26 cellular contexts compared by ENCODE assay signal in genomic region chr9:126109575-126109974, GRCh38.
"Had no signal": no experiment of that assay in that cellular context is flagged by ENCODE, and none has a peak within 500 bp of the region (broad histone marks: within the 10 kb centered on the region; RNA-seq: fewer than 3 reads in every experiment).

No MANE protein-coding gene starts in this region.

- H3K4me1 Mint-ChIP-seq: mesothelial cell of epicardium; naive B cell; nephron; neural crest cell; stimulated activated effector memory CD8-positive, alpha-beta T cell treated with anti-CD3 and anti-CD28 coated beads, Interleukin-12 subunit alpha, Interleukin-12 subunit beta, amount 100 ng/mL, for 72 hours had no signal

- H3K4me1 ChIP-seq: left lung, lower lobe of right lung, pancreas, suprapubic skin, tibial artery, uterus had no signal

- ATAC-seq: left colon; left lung; lower lobe of right lung; pancreas; right cardiac atrium; sciatic nerve; stimulated activated effector memory CD8-positive, alpha-beta T cell treated with anti-CD3 and anti-CD28 coated beads, Interleukin-12 subunit alpha, Interleukin-12 subunit beta, amount 100 ng/mL, for 72 hours had no signal

- H3K27ac ChIP-seq: left lung, lower lobe of right lung, pancreas, suprapubic skin, thoracic aorta, tibial artery, uterus had no signal

- H3K36me3 Mint-ChIP-seq: mesothelial cell of epicardium; stimulated activated effector memory CD8-positive, alpha-beta T cell treated with anti-CD3 and anti-CD28 coated beads, Interleukin-12 subunit alpha, Interleukin-12 subunit beta, amount 100 ng/mL, for 72 hours had no signal

- DNase-seq: head of caudate nucleus; hippocampal formation; left colon; left lung; lower lobe of right lung; mammary epithelial cell; mesenchymal stem cell; naive B cell; nucleus accumbens; right cardiac atrium; small intestine; stimulated activated CD4-positive, alpha-beta T cell treated with anti-CD3 and anti-CD28 coated beads, Interleukin-4, amount 100 ng/mL, for 24 hours; stimulated activated naive CD4-positive, alpha-beta T cell; trophoblast cell; uterus had no signal

- H3K27me3 ChIP-seq: pancreas, uterus had no signal

- H3K9me3 Mint-ChIP-seq: mesothelial cell of epicardium; nephron; neural crest cell; stimulated activated effector memory CD8-positive, alpha-beta T cell treated with anti-CD3 and anti-CD28 coated beads, Interleukin-12 subunit alpha, Interleukin-12 subunit beta, amount 100 ng/mL, for 72 hours; stimulated activated naive CD8-positive, alpha-beta T cell treated with anti-CD3 and anti-CD28 coated beads, Interleukin-15, Interleukin-2, amounts not matched to agents 100 ng/mL and 50 ng/mL, for 24 hours had no signal

- H3K27ac Mint-ChIP-seq: mesothelial cell of epicardium; naive B cell; nephron; stimulated activated effector memory CD8-positive, alpha-beta T cell treated with anti-CD3 and anti-CD28 coated beads, Interleukin-12 subunit alpha, Interleukin-12 subunit beta, amount 100 ng/mL, for 72 hours; stimulated activated naive CD8-positive, alpha-beta T cell treated with anti-CD3 and anti-CD28 coated beads, Interleukin-15, Interleukin-2, amounts not matched to agents 100 ng/mL and 50 ng/mL, for 24 hours had no signal

- H3K9me3 ChIP-seq: left lung, lower lobe of right lung, pancreas, suprapubic skin, thoracic aorta, tibial artery, uterus had no signal

- H3K36me3 ChIP-seq: left lung, lower lobe of right lung, pancreas, suprapubic skin, thoracic aorta, tibial artery, uterus had no signal

- H3K4me3 Mint-ChIP-seq: mesothelial cell of epicardium; naive B cell; nephron; neural crest cell; stimulated activated effector memory CD8-positive, alpha-beta T cell treated with anti-CD3 and anti-CD28 coated beads, Interleukin-12 subunit alpha, Interleukin-12 subunit beta, amount 100 ng/mL, for 72 hours; stimulated activated naive CD8-positive, alpha-beta T cell treated with anti-CD3 and anti-CD28 coated beads, Interleukin-15, Interleukin-2, amounts not matched to agents 100 ng/mL and 50 ng/mL, for 24 hours had no signal

- H3K4me3 ChIP-seq: left lung, lower lobe of right lung, pancreas, suprapubic skin, thoracic aorta, tibial artery, uterus had no signal

- FAIRE-seq: keratinocyte, pancreas, small intestine had no signal
